1 cellular context compared by ENCODE assay signal in genomic region chr10:70324341-70324861, GRCh38.
TF ChIP-seq lines count a peak whose summit lies in the region.

No MANE protein-coding gene starts in this region.

TF ChIP-seq in H1, 55 proteins besides CTCF, POLR2A, EP300 and RAD21 (continued from another document):
- 0 out of 4 replicates have a peak, but pooled peaks of 1 of the 2 experiments have one; percentile 38 for TF ChIP-seq SIN3A (conservative IDR thresholded peaks at IDR 0.05 in 1 of 2, IDR thresholded peaks at IDR 0.05 in 1 of 2; ENCODE audit: low read depth in 1 of 2, low read length in 2 of 2)
- TF ChIP-seq CTBP2 (IDR thresholded peaks at IDR 0.05; ENCODE audit: borderline replicate concordance, insufficient read depth, insufficient read length, low read length) = no peak
- TF ChIP-seq NRF1 (IDR thresholded peaks at IDR 0.05; ENCODE audit: low read depth, low read length) = no peak
- no peak for TF ChIP-seq CBX5 (IDR thresholded peaks at IDR 0.05; ENCODE audit: low read depth, low read length)
- TF ChIP-seq USF2 (IDR thresholded peaks at IDR 0.05; ENCODE audit: low read length) = peak; percentile 58; the same call in 1 of the 2 replicates
- no peak for TF ChIP-seq SIX5 (IDR thresholded peaks at IDR 0.05; ENCODE audit: low read depth, low read length)
- no peak for TF ChIP-seq JUND (IDR thresholded peaks at IDR 0.05; ENCODE audit: low read length)
- TF ChIP-seq SP2 (IDR thresholded peaks at IDR 0.05; ENCODE audit: low read length) = no peak
